In the genomic region with DNA sequence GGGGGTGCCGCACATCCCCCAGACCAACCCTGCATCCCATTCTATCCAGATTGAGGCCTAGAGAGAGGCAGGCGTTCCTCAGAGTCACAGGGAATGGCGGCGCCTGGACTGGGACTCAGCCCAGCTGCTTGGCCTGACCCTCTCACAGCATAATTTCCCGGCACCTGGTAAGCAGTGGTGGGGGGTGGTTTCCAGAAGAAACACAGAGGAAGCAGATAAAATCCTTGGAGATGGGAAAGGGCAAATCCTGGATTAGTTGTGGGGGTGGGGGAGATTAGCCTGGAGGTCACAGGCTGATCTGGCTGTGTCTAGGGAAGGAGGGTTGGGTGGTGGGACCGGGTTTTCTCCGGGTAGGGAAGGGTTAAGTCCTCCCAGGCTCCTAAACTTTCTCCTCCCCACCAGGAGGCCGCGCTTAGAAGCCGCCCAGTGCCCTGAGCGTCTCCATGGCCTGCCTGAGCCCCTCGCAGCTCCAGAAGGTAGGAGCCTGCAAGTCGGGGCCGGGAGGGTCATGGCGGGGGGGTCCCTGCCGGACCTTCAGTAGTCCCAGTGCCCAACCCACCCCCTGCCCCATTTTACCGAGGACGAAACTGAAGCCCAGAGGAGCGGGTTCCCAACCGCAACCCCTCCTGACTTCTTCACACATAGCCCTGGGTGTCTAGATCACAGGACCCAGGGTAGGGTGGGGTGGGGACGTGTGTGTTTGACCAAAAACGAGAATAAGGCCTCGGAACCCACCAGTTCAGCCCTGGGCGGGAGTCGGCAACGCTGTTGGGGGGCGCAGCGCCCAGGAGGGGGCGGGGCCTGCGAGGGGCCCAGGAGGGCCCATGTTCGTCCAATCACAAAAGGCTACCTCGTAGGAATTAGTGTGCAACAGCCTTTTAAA, we compare ENCODE assay signal across 1 cellular context.
TF ChIP-seq lines count a peak whose summit lies in the region.

No MANE protein-coding gene starts in this region.

TF ChIP-seq in IMR-90, 13 proteins besides CTCF, POLR2A, EP300 and RAD21:
- no peak for TF ChIP-seq MAFK (IDR thresholded peaks at IDR 0.05; ENCODE audit: low read depth, low read length)
- TF ChIP-seq NFE2L2 (IDR thresholded peaks at IDR 0.05; ENCODE audit: low read depth, low read length): no peak
- peak; percentile 7; the same call in 1 of the 2 replicates for TF ChIP-seq MAZ (IDR thresholded peaks at IDR 0.05; ENCODE audit: borderline replicate concordance, low read depth, low read length)
- TF ChIP-seq FOS (IDR thresholded peaks at IDR 0.05; ENCODE audit: low read depth, low read length): no peak
- no peak for TF ChIP-seq RFX5 (IDR thresholded peaks at IDR 0.05; ENCODE audit: low read depth, low read length)
- TF ChIP-seq MXI1 (IDR thresholded peaks at IDR 0.05; ENCODE audit: borderline replicate concordance, low read depth, low read length): no peak
- TF ChIP-seq CEBPB (IDR thresholded peaks at IDR 0.05; ENCODE audit: low read depth, low read length): no peak
- TF ChIP-seq USF2 (IDR thresholded peaks at IDR 0.05; ENCODE audit: low read depth, low read length): no peak
